ENCODE assay signal across 8 cellular contexts in genomic region chr2:3970791-3971190, GRCh38.
"Had no signal": no experiment of that assay in that cellular context is flagged by ENCODE, and none has a peak within 500 bp of the region (broad histone marks: within the 10 kb centered on the region; RNA-seq: fewer than 3 reads in every experiment).

No MANE protein-coding gene starts in this region.

- H3K4me3 ChIP-seq: GM23338, HAP-1, K562 had no signal

- H2AFZ ChIP-seq: GM23338 had no signal

- H3K9me3 ChIP-seq: HAP-1 had no signal

- ATAC-seq: GM23338, HCT116, K562 had no signal

- H3K4me2 ChIP-seq: GM23338 had no signal

- H3K27ac ChIP-seq: HL-60 had no signal

- DNase-seq: H7, HFFc6, IMR-90 had no signal

- H3K4me1 ChIP-seq: HAP-1 had no signal

- H3K36me3 ChIP-seq: HAP-1 had no signal
